In genomic region chr20:44648579-44648978, GRCh38 we compare ENCODE assay signal across 12 cellular contexts. TPM values are rescaled to one million over a fixed set of nuclear protein-coding genes. Genes with fewer than 3 reads are reported as not detected.
DNase-seq lines count a peak whose midpoint lies in the region; ATAC-seq and TF ChIP-seq lines count a peak whose summit lies in the region.
"Had no signal": no experiment of that assay in that cellular context is flagged by ENCODE, and none has a peak within 500 bp of the region (broad histone marks: within the 10 kb centered on the region; RNA-seq: fewer than 3 reads in every experiment).

No MANE protein-coding gene starts in this region.

- DNase-seq in T-helper 1 cell (no peak), GM06990 (ENCODE audit: extremely low read depth, insufficient read length) (no peak), T-cell (no peak), BE2C (no peak), HPDE6-E6E7 (ENCODE audit: extremely low spot score) (no peak), superior temporal gyrus (ENCODE audit: extremely low spot score) (no peak)
- DNase-seq in naive thymus-derived CD8-positive, alpha-beta T cell: no peak
- DNase-seq: ACHN; activated CD4-positive, alpha-beta T cell treated with anti-CD3 and anti-CD28 coated beads for 1 hour had no signal

- CTCF ChIA-PET in T-cell (lab: Charles Lee): interaction anchor here in 1 of 2 donors (1.0 kb wide), 1 partner anchor 240 kb away, joined by 3 read pairs; no protein-coding TSS in a partner anchor

- H3K4me3 ChIP-seq in GM06990 (replicated peaks; ENCODE audit: low read depth, low read length) (peak overlapping the region; percentile 25; the same call in 1 of the 2 replicates), BE2C (ENCODE audit: low read depth, low read length) (no peak overlapping the region)
- H3K4me3 ChIP-seq: SJSA1, skin epidermis had no signal

- H3K27me3 Mint-ChIP-seq in T-helper 1 cell treated with Interleukin-12 subunit alpha and Interleukin-12 subunit beta and Interleukin-4 antibody, amounts not matched to agents 30 μg/mL and 1 μg/mL, for 36 hours (ENCODE audit: low read depth): no peaks in the 10 kb centered on the region
- H3K27me3 Mint-ChIP-seq in T-cell: no peaks in the 10 kb centered on the region
- peaks cover 0 to 2% (median 0%) of the 10 kb centered on the region in 5 donors for H3K27me3 Mint-ChIP-seq in naive thymus-derived CD8-positive, alpha-beta T cell

- TF ChIP-seq CTCF in GM06990 (IDR thresholded peaks at IDR 0.05; ENCODE audit: insufficient read depth, low read length, poor library complexity, severe bottlenecking) (no peak), BE2C (IDR thresholded peaks at IDR 0.05; ENCODE audit: low read depth, low read length) (no peak; the same call in 1 of the 2 replicates)

- H3K4me1 Mint-ChIP-seq in T-helper 1 cell treated with Interleukin-12 subunit alpha and Interleukin-12 subunit beta and Interleukin-4 antibody, amounts not matched to agents 30 μg/mL and 1 μg/mL, for 36 hours (ENCODE audit: low read depth): peaks cover 68% of the 10 kb centered on the region
- peaks cover 78 to 90% (median 82%) of the 10 kb centered on the region in 3 donors for H3K4me1 Mint-ChIP-seq in T-cell
- peaks cover 33 to 88% (median 84%) of the 10 kb centered on the region in 4 donors for H3K4me1 Mint-ChIP-seq in naive thymus-derived CD8-positive, alpha-beta T cell

- H3K36me3 Mint-ChIP-seq in T-helper 1 cell treated with Interleukin-12 subunit alpha and Interleukin-12 subunit beta and Interleukin-4 antibody, amounts not matched to agents 30 μg/mL and 1 μg/mL, for 36 hours (ENCODE audit: low read depth): peaks cover 20% of the 10 kb centered on the region
- no peaks in the 10 kb centered on the region for H3K36me3 Mint-ChIP-seq in T-cell
- no peaks in the 10 kb centered on the region for H3K36me3 Mint-ChIP-seq in naive thymus-derived CD8-positive, alpha-beta T cell

- POLR2A ChIA-PET in T-cell (lab: Charles Lee): interaction anchor here in 1 of 2 donors (0.6 kb wide), 1 partner anchor 37 kb away, joined by 12 read pairs; no protein-coding TSS in a partner anchor
- POLR2A ChIA-PET in naive thymus-derived CD8-positive, alpha-beta T cell (lab: Charles Lee): interaction anchor here (1.4 to 4.3 kb wide), 3 partner anchors 18 to 38 kb away, joined by 3 to 21 read pairs (median 6); no protein-coding TSS in a partner anchor

- ATAC-seq in T-cell (replicated peaks in 1 of 4): no peak
- no peak for ATAC-seq in naive thymus-derived CD8-positive, alpha-beta T cell

- H3K36me3 ChIP-seq in GM06990 (ENCODE audit: control insufficient read depth, insufficient read depth, low read length) (no peaks in the 10 kb centered on the region), BE2C (no peaks in the 10 kb centered on the region)
- H3K36me3 ChIP-seq: SJSA1 had no signal

- H3K4me3 Mint-ChIP-seq in T-helper 1 cell treated with Interleukin-12 subunit alpha and Interleukin-12 subunit beta and Interleukin-4 antibody, amounts not matched to agents 30 μg/mL and 1 μg/mL, for 36 hours: peak overlapping the region; percentile 94
- H3K4me3 Mint-ChIP-seq in T-cell: peak overlapping the region in 2 of 3 donors; percentile 9 to 86
- H3K4me3 Mint-ChIP-seq in naive thymus-derived CD8-positive, alpha-beta T cell: peak overlapping the region in 9 of 10 donors; percentile 24 to 94 (median 82)

- H3K4me1 ChIP-seq in BE2C: no peaks in the 10 kb centered on the region

- no peaks in the 10 kb centered on the region for H3K9me3 Mint-ChIP-seq in T-helper 1 cell treated with Interleukin-12 subunit alpha and Interleukin-12 subunit beta and Interleukin-4 antibody, amounts not matched to agents 30 μg/mL and 1 μg/mL, for 36 hours
- H3K9me3 Mint-ChIP-seq in T-cell: no peaks in the 10 kb centered on the region
- no peaks in the 10 kb centered on the region for H3K9me3 Mint-ChIP-seq in naive thymus-derived CD8-positive, alpha-beta T cell

- H3K27ac Mint-ChIP-seq in T-helper 1 cell treated with Interleukin-12 subunit alpha and Interleukin-12 subunit beta and Interleukin-4 antibody, amounts not matched to agents 30 μg/mL and 1 μg/mL, for 36 hours: peak overlapping the region; percentile 67
- H3K27ac Mint-ChIP-seq in T-cell: peak overlapping the region; percentile 94 to 99
- peak overlapping the region in 9 of 10 donors; percentile 34 to 100 (median 92) for H3K27ac Mint-ChIP-seq in naive thymus-derived CD8-positive, alpha-beta T cell

- H3K9me3 ChIP-seq in BE2C: no peaks in the 10 kb centered on the region
- H3K9me3 ChIP-seq: SJSA1 had no signal

- H3K27me3 ChIP-seq in GM06990 (replicated peaks; ENCODE audit: control insufficient read depth, insufficient read depth, low read length) (no peaks in the 10 kb centered on the region), BE2C (peaks cover 3% of the 10 kb centered on the region; the same call in 1 of the 2 replicates)
- H3K27me3 ChIP-seq: SJSA1 had no signal

RNA-seq across cellular contexts. Expression of gene ADA, which starts 2.9 kb away (rescaled TPM):
- total RNA-seq in T-cell: 10 to 100 TPM; 21.9 to 42.1 (median 33.3) TPM
- total RNA-seq in naive thymus-derived CD8-positive, alpha-beta T cell: 10 to 100 TPM; 24.1 to 24.2 TPM
- 10 to 100 TPM; 31.2 to 47.1 (median 38.2) TPM for polyA plus RNA-seq in naive thymus-derived CD8-positive, alpha-beta T cell
- 3.4 TPM for polyA plus RNA-seq in BE2C (2012; ENCODE audit: insufficient read depth, insufficient read length, low read depth)
